ENCODE assay signal across 8 cellular contexts in genomic region chr7:136086712-136087111, GRCh38.
A peak's percentile ranks its signal among the peaks of the same experiment; 100 is the strongest.
DNase-seq lines count a peak whose midpoint lies in the region; ATAC-seq and TF ChIP-seq lines count a peak whose summit lies in the region.

No MANE protein-coding gene starts in this region.

- no peaks in the 10 kb centered on the region for H3K36me3 ChIP-seq in SJSA1

- H3K27me3 ChIP-seq in CD4-positive, alpha-beta T cell (ENCODE audit: control insufficient read depth, insufficient read depth, low read length) = no peaks in the 10 kb centered on the region
- H3K27me3 ChIP-seq in SJSA1 (replicated peaks) = no peaks in the 10 kb centered on the region

- DNase-seq in CD4-positive, alpha-beta T cell = no peak
- peak; percentile 4 for DNase-seq in GM19240 (ENCODE audit: insufficient read length, low spot score)
- peak; percentile 67 to 78 for DNase-seq in SJSA1 (ENCODE audit: low read depth in 1 of 2, low spot score in 2 of 2)
- peak; percentile 77 for DNase-seq in fibroblast of gingiva (ENCODE audit: low read depth)
- peak; percentile 30 for DNase-seq in naive B cell
- no peak for DNase-seq in nephron progenitor cell
- DNase-seq in NCI-H1417 treated with DMSO at 0.1 percent for 48 hours (lab: John Stamatoyannopoulos, UW) = no peak

- no peaks in the 10 kb centered on the region for H3K27me3 Mint-ChIP-seq in CD4-positive, alpha-beta T cell
- H3K27me3 Mint-ChIP-seq in naive B cell = no peaks in the 10 kb centered on the region
- H3K27me3 Mint-ChIP-seq in nephron progenitor cell (ENCODE audit: low read depth, poor library complexity) = peaks cover 6% of the 10 kb centered on the region

- POLR2A ChIA-PET in CD4-positive, alpha-beta T cell (lab: Charles Lee) = no interaction called here

- H3K9me3 Mint-ChIP-seq in CD4-positive, alpha-beta T cell = peaks cover 5% of the 10 kb centered on the region
- H3K9me3 Mint-ChIP-seq in naive B cell (peaks cover 0 to 2% (median 0%) of the 10 kb centered on the region in 7 donors), nephron progenitor cell (no peaks in the 10 kb centered on the region)

- H3K36me3 Mint-ChIP-seq in CD4-positive, alpha-beta T cell (ENCODE audit: low read depth) = peaks cover 15% of the 10 kb centered on the region
- peaks cover 0 to 8% of the 10 kb centered on the region in 2 donors for H3K36me3 Mint-ChIP-seq in naive B cell
- no peaks in the 10 kb centered on the region for H3K36me3 Mint-ChIP-seq in nephron progenitor cell (ENCODE audit: low read depth)

- H3K4me3 Mint-ChIP-seq in CD4-positive, alpha-beta T cell = no peak overlapping the region
- H3K4me3 Mint-ChIP-seq in naive B cell (peak overlapping the region in 7 of 8 donors; percentile 2 to 60 (median 35)), nephron progenitor cell (no peak overlapping the region)

- no peaks in the 10 kb centered on the region for H3K4me1 ChIP-seq in SJSA1 (replicated peaks)

- no peak overlapping the region for H3K27ac Mint-ChIP-seq in CD4-positive, alpha-beta T cell
- H3K27ac Mint-ChIP-seq in naive B cell (peak overlapping the region in 2 of 6 donors; percentile 51 to 89), nephron progenitor cell (no peak overlapping the region)

- CTCF ChIA-PET in CD4-positive, alpha-beta T cell (lab: Charles Lee) = no interaction called here

- no peaks in the 10 kb centered on the region for H3K9me3 ChIP-seq in CD4-positive, alpha-beta T cell (ENCODE audit: control insufficient read depth, low read length)
- no peaks in the 10 kb centered on the region for H3K9me3 ChIP-seq in SJSA1 (replicated peaks)

- no peak overlapping the region for H3K27ac ChIP-seq in CD4-positive, alpha-beta T cell (ENCODE audit: low read depth, low read length)
- peak overlapping the region; percentile 19; the same call in 1 of the 2 replicates for H3K27ac ChIP-seq in SJSA1

- intact Hi-C loops in CD4-positive, alpha-beta T cell (cut with DNase I, micrococcal nuclease) = no loop called here

- peak overlapping the region; percentile 30 for H3K4me3 ChIP-seq in SJSA1

- H3K4me1 Mint-ChIP-seq in CD4-positive, alpha-beta T cell (ENCODE audit: low read depth) = no peaks in the 10 kb centered on the region
- H3K4me1 Mint-ChIP-seq in naive B cell (no peaks in the 10 kb centered on the region), nephron progenitor cell (no peaks in the 10 kb centered on the region)

- TF ChIP-seq CTCF in CD4-positive, alpha-beta T cell (IDR thresholded peaks at IDR 0.05) = no peak
- no peak for TF ChIP-seq CTCF in nephron progenitor cell (IDR thresholded peaks at IDR 0.05)

- peak; percentile 52 for ATAC-seq in CD4-positive, alpha-beta T cell (ENCODE audit: poor library complexity)
- ATAC-seq in HG03469 (IDR thresholded peaks at IDR 0.05; ENCODE audit: unreplicated experiment) (peak; percentile 77), naive B cell (ENCODE audit: low read depth in 2 of 2) (peak; percentile 68 to 93)

Comparison
In these comparisons a context has a peak if more than half of its experiments do, and no peak if none do; other contexts are left out.
1. DNase-seq: peak in GM19240 (single experiment), SJSA1 (2 of 2), fibroblast of gingiva (single experiment) and naive B cell (single experiment); none in CD4-positive, alpha-beta T cell (0 of 10), nephron progenitor cell (single experiment) and NCI-H1417 treated with DMSO at 0.1 percent for 48 hours (single experiment).
2. H3K4me3 Mint-ChIP-seq: peak in naive B cell (7 of 8); none in CD4-positive, alpha-beta T cell (single experiment) and nephron progenitor cell (single experiment).
3. Peak in every context shown above with its lines, with median percentiles within 50 percentile points of each other: ATAC-seq.